ENCODE assay signal across 4 cellular contexts in genomic region chr2:23349508-23349907, GRCh38. TPM values are rescaled to one million over a fixed set of nuclear protein-coding genes. Genes with fewer than 3 reads are reported as not detected.
"Had no signal": no experiment of that assay in that cellular context is flagged by ENCODE, and none has a peak within 500 bp of the region (broad histone marks: within the 10 kb centered on the region; RNA-seq: fewer than 3 reads in every experiment).

No MANE protein-coding gene starts in this region.

- ATAC-seq: GM12878 had no signal

- DNase-seq: GDM1, GF-D8 had no signal

- H3K4me3 ChIP-seq: GM12878 had no signal

RNA-seq across cellular contexts. Expression of gene KLHL29, which starts 35.5 kb away (rescaled TPM):
- total RNA-seq: G401 had no signal
